1 cellular context compared by ENCODE assay signal in the genomic region with DNA sequence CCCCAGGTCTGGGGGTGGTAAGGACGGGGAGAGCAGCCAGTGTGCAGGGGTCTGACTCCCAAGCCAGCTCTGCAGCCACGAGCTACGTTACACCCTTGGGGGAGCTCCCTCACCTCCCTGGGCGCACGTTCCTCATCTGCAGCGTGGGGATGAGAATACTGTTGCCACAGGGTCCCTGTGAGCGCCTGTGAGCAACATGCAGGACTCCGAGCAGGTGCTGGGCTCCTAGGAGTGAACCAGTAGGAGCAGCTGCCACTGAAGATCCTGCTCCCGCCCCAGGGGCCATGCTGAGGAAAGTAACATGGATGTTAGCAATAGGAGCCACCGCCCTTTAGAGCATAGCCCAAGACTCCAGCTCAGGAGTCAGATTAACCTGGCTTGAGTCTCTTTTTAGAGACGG.
TF ChIP-seq lines count a peak whose summit lies in the region.

No MANE protein-coding gene starts in this region.

TF ChIP-seq in GM23338, 12 proteins besides CTCF, POLR2A, EP300 and RAD21:
- TF ChIP-seq POLR2AphosphoS5 (IDR thresholded peaks at IDR 0.05; ENCODE audit: low read depth) (no peak), EZH2 (IDR thresholded peaks at IDR 0.05; ENCODE audit: low read depth, unreplicated experiment) (no peak), STAT1 (IDR thresholded peaks at IDR 0.05; ENCODE audit: unreplicated experiment) (no peak), ZNF331 (CRISPR knock-in tag; IDR thresholded peaks at IDR 0.05; ENCODE audit: low read depth) (no peak), NANOG (IDR thresholded peaks at IDR 0.05; ENCODE audit: borderline replicate concordance) (no peak), CREB1 (CRISPR knock-in tag; IDR thresholded peaks at IDR 0.05; ENCODE audit: low read depth) (no peak), JUNB (IDR thresholded peaks at IDR 0.05; ENCODE audit: unreplicated experiment) (no peak), EZH2phosphoT487 (IDR thresholded peaks at IDR 0.05; ENCODE audit: unreplicated experiment) (no peak), ZNF114 (CRISPR knock-in tag; IDR thresholded peaks at IDR 0.05) (no peak)
- TF ChIP-seq, protein P1, sequence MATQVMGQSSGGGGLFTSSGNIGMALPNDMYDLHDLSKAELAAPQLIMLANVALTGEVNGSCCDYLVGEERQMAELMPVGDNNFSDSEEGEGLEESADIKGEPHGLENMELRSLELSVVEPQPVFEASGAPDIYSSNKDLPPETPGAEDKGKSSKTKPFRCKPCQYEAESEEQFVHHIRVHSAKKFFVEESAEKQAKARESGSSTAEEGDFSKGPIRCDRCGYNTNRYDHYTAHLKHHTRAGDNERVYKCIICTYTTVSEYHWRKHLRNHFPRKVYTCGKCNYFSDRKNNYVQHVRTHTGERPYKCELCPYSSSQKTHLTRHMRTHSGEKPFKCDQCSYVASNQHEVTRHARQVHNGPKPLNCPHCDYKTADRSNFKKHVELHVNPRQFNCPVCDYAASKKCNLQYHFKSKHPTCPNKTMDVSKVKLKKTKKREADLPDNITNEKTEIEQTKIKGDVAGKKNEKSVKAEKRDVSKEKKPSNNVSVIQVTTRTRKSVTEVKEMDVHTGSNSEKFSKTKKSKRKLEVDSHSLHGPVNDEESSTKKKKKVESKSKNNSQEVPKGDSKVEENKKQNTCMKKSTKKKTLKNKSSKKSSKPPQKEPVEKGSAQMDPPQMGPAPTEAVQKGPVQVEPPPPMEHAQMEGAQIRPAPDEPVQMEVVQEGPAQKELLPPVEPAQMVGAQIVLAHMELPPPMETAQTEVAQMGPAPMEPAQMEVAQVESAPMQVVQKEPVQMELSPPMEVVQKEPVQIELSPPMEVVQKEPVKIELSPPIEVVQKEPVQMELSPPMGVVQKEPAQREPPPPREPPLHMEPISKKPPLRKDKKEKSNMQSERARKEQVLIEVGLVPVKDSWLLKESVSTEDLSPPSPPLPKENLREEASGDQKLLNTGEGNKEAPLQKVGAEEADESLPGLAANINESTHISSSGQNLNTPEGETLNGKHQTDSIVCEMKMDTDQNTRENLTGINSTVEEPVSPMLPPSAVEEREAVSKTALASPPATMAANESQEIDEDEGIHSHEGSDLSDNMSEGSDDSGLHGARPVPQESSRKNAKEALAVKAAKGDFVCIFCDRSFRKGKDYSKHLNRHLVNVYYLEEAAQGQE (IDR thresholded peaks at IDR 0.05; ENCODE audit: unreplicated experiment) = no peak
- TF ChIP-seq, protein P2, sequence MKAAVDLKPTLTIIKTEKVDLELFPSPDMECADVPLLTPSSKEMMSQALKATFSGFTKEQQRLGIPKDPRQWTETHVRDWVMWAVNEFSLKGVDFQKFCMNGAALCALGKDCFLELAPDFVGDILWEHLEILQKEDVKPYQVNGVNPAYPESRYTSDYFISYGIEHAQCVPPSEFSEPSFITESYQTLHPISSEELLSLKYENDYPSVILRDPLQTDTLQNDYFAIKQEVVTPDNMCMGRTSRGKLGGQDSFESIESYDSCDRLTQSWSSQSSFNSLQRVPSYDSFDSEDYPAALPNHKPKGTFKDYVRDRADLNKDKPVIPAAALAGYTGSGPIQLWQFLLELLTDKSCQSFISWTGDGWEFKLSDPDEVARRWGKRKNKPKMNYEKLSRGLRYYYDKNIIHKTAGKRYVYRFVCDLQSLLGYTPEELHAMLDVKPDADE (IDR thresholded peaks at IDR 0.05) = no peak
- TF ChIP-seq, protein P3, sequence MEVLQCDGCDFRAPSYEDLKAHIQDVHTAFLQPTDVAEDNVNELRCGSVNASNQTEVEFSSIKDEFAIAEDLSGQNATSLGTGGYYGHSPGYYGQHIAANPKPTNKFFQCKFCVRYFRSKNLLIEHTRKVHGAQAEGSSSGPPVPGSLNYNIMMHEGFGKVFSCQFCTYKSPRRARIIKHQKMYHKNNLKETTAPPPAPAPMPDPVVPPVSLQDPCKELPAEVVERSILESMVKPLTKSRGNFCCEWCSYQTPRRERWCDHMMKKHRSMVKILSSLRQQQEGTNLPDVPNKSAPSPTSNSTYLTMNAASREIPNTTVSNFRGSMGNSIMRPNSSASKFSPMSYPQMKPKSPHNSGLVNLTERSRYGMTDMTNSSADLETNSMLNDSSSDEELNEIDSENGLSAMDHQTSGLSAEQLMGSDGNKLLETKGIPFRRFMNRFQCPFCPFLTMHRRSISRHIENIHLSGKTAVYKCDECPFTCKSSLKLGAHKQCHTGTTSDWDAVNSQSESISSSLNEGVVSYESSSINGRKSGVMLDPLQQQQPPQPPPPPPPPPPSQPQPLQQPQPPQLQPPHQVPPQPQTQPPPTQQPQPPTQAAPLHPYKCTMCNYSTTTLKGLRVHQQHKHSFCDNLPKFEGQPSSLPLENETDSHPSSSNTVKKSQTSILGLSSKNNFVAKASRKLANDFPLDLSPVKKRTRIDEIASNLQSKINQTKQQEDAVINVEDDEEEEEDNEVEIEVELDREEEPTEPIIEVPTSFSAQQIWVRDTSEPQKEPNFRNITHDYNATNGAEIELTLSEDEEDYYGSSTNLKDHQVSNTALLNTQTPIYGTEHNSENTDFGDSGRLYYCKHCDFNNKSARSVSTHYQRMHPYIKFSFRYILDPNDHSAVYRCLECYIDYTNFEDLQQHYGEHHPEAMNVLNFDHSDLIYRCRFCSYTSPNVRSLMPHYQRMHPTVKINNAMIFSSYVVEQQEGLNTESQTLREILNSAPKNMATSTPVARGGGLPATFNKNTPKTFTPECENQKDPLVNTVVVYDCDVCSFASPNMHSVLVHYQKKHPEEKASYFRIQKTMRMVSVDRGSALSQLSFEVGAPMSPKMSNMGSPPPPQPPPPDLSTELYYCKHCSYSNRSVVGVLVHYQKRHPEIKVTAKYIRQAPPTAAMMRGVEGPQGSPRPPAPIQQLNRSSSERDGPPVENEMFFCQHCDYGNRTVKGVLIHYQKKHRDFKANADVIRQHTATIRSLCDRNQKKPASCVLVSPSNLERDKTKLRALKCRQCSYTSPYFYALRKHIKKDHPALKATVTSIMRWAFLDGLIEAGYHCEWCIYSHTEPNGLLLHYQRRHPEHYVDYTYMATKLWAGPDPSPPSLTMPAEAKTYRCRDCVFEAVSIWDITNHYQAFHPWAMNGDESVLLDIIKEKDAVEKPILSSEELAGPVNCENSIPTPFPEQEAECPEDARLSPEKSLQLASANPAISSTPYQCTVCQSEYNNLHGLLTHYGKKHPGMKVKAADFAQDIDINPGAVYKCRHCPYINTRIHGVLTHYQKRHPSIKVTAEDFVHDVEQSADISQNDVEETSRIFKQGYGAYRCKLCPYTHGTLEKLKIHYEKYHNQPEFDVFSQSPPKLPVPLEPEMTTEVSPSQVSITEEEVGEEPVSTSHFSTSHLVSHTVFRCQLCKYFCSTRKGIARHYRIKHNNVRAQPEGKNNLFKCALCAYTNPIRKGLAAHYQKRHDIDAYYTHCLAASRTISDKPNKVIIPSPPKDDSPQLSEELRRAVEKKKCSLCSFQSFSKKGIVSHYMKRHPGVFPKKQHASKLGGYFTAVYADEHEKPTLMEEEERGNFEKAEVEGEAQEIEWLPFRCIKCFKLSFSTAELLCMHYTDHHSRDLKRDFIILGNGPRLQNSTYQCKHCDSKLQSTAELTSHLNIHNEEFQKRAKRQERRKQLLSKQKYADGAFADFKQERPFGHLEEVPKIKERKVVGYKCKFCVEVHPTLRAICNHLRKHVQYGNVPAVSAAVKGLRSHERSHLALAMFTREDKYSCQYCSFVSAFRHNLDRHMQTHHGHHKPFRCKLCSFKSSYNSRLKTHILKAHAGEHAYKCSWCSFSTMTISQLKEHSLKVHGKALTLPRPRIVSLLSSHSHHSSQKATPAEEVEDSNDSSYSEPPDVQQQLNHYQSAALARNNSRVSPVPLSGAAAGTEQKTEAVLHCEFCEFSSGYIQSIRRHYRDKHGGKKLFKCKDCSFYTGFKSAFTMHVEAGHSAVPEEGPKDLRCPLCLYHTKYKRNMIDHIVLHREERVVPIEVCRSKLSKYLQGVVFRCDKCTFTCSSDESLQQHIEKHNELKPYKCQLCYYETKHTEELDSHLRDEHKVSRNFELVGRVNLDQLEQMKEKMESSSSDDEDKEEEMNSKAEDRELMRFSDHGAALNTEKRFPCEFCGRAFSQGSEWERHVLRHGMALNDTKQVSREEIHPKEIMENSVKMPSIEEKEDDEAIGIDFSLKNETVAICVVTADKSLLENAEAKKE (CRISPR knock-in tag; IDR thresholded peaks at IDR 0.05) = no peak
TF ChIP-seq in GM23338: peak in this region for 0.
